10 cellular contexts compared by ENCODE assay signal in the genomic region with DNA sequence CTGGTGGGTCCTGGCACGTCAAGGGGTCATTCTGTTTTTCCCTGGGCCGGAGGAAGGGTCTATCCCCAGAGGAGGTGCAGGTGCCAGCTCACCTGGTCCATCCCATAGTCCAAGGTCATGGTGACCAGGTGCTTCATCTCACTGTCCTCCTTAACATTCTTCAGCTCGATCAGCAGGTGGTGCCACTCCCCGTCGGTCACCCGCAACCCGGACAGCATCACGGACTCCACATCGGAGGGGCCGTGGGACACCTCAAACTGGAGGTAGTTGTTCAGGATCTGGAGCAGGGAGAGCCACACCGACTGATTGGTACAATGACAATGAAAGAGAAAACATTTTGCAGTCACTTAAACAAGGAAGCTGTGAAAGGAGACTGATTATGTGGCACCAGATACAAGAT.
"Had no signal": no experiment of that assay in that cellular context is flagged by ENCODE, and none has a peak within 500 bp of the region (broad histone marks: within the 10 kb centered on the region; RNA-seq: fewer than 3 reads in every experiment).

No MANE protein-coding gene starts in this region.

- H3K4me2 ChIP-seq: GM23338 had no signal

- DNase-seq: H9, HCEC 1CT, HFFc6, IMR-90, KG1 had no signal

- H3K27ac ChIP-seq: HL-60 had no signal

- H2AFZ ChIP-seq: GM23338 had no signal

- ATAC-seq: GM23338, K562 had no signal

- H3K4me3 ChIP-seq: GM23338, K562 had no signal

- FAIRE-seq: H1, H54, K562 had no signal
